Comparison of ENCODE assay signal across 10 cellular contexts in genomic region chr10:96747734-96748550, GRCh38. TPM values are rescaled to one million over a fixed set of nuclear protein-coding genes. Genes with fewer than 3 reads are reported as not detected.
DNase-seq lines count a peak whose midpoint lies in the region; ATAC-seq and TF ChIP-seq lines count a peak whose summit lies in the region.
"Had no signal": no experiment of that assay in that cellular context is flagged by ENCODE, and none has a peak within 500 bp of the region (broad histone marks: within the 10 kb centered on the region; RNA-seq: fewer than 3 reads in every experiment).

No MANE protein-coding gene starts in this region.

- no peaks in the 10 kb centered on the region for H3K36me3 Mint-ChIP-seq in activated CD4-positive, alpha-beta T cell treated with anti-CD3 and anti-CD28 coated beads, Interleukin-2, amount 10 ng/mL, durations not matched to agents 24 days and 14 days (ENCODE audit: low read depth)
- no peaks in the 10 kb centered on the region for H3K36me3 Mint-ChIP-seq in stimulated activated effector memory CD8-positive, alpha-beta T cell treated with anti-CD3 and anti-CD28 coated beads, Interleukin-12 subunit alpha, Interleukin-12 subunit beta, amount 100 ng/mL, for 72 hours
- no peaks in the 10 kb centered on the region for H3K36me3 Mint-ChIP-seq in CD4-positive, alpha-beta memory T cell

- ATAC-seq in HG03066 (IDR thresholded peaks at IDR 0.05; ENCODE audit: low read depth, unreplicated experiment), result peak; percentile 93
- ATAC-seq in stimulated activated effector memory CD8-positive, alpha-beta T cell treated with anti-CD3 and anti-CD28 coated beads, Interleukin-12 subunit alpha, Interleukin-12 subunit beta, amount 100 ng/mL, for 72 hours, result peak; percentile 86
- ATAC-seq: A549 had no signal

- H3K27ac ChIP-seq in suprapubic skin, result no peak overlapping the region
- no peak overlapping the region for H3K27ac ChIP-seq in CD4-positive, alpha-beta memory T cell (ENCODE audit: low read depth, low read length)
- H3K27ac ChIP-seq: A549 had no signal

- TF ChIP-seq EP300 in suprapubic skin (IDR thresholded peaks at IDR 0.05), result no peak

- POLR2A ChIA-PET in CD4-positive, alpha-beta memory T cell (lab: Charles Lee; ENCODE audit: partially characterized antibody), result no interaction called here

- no peak for TF ChIP-seq POLR2A in suprapubic skin (IDR thresholded peaks at IDR 0.05)

- no peaks in the 10 kb centered on the region for H3K9me3 ChIP-seq in suprapubic skin
- H3K9me3 ChIP-seq in CD4-positive, alpha-beta memory T cell (ENCODE audit: control insufficient read depth in 1 of 2, low read length in 2 of 2), result no peaks in the 10 kb centered on the region
- H3K9me3 ChIP-seq: A549 had no signal

- peak overlapping the region; percentile 20 for H3K4me3 Mint-ChIP-seq in activated CD4-positive, alpha-beta T cell treated with anti-CD3 and anti-CD28 coated beads, Interleukin-2, amount 10 ng/mL, durations not matched to agents 24 days and 14 days
- no peak overlapping the region for H3K4me3 Mint-ChIP-seq in stimulated activated effector memory CD8-positive, alpha-beta T cell treated with anti-CD3 and anti-CD28 coated beads, Interleukin-12 subunit alpha, Interleukin-12 subunit beta, amount 100 ng/mL, for 72 hours
- no peak overlapping the region for H3K4me3 Mint-ChIP-seq in CD4-positive, alpha-beta memory T cell
- H3K4me3 Mint-ChIP-seq: neural crest cell had no signal

- H3K4me3 ChIP-seq in suprapubic skin, result no peak overlapping the region
- no peak overlapping the region for H3K4me3 ChIP-seq in CD4-positive, alpha-beta memory T cell (ENCODE audit: low read length in 2 of 2)
- H3K4me3 ChIP-seq: A549 had no signal

- H3K4me1 Mint-ChIP-seq in activated CD4-positive, alpha-beta T cell treated with anti-CD3 and anti-CD28 coated beads, Interleukin-2, amount 10 ng/mL, durations not matched to agents 24 days and 14 days, result peaks cover 10% of the 10 kb centered on the region
- H3K4me1 Mint-ChIP-seq in stimulated activated effector memory CD8-positive, alpha-beta T cell treated with anti-CD3 and anti-CD28 coated beads, Interleukin-12 subunit alpha, Interleukin-12 subunit beta, amount 100 ng/mL, for 72 hours, result peaks cover 24% of the 10 kb centered on the region
- peaks cover 0 to 8% (median under 1%) of the 10 kb centered on the region in 4 donors for H3K4me1 Mint-ChIP-seq in CD4-positive, alpha-beta memory T cell

- H3K27me3 ChIP-seq in suprapubic skin, result no peaks in the 10 kb centered on the region
- no peaks in the 10 kb centered on the region for H3K27me3 ChIP-seq in CD4-positive, alpha-beta memory T cell (ENCODE audit: insufficient read depth, low read length)

- intact Hi-C loops in activated CD4-positive, alpha-beta T cell treated with anti-CD3 and anti-CD28 coated beads, Interleukin-2, amount 10 ng/mL, durations not matched to agents 24 days and 14 days (cut with micrococcal nuclease), result no loop called here
- intact Hi-C loops in CD4-positive, alpha-beta memory T cell (cut with micrococcal nuclease), result no loop called here

- no peaks in the 10 kb centered on the region for H3K4me1 ChIP-seq in suprapubic skin
- no peaks in the 10 kb centered on the region for H3K4me1 ChIP-seq in CD4-positive, alpha-beta memory T cell (ENCODE audit: insufficient read depth, low read length)
- H3K4me1 ChIP-seq: A549 had no signal

- 59% methylated on average over 7 of the region's 7 CpGs for WGBS in suprapubic skin

- peaks cover 2% of the 10 kb centered on the region for H3K27me3 Mint-ChIP-seq in activated CD4-positive, alpha-beta T cell treated with anti-CD3 and anti-CD28 coated beads, Interleukin-2, amount 10 ng/mL, durations not matched to agents 24 days and 14 days
- no peaks in the 10 kb centered on the region for H3K27me3 Mint-ChIP-seq in CD4-positive, alpha-beta memory T cell

- H3K27ac Mint-ChIP-seq in activated CD4-positive, alpha-beta T cell treated with anti-CD3 and anti-CD28 coated beads, Interleukin-2, amount 10 ng/mL, durations not matched to agents 24 days and 14 days, result peak overlapping the region; percentile 80
- H3K27ac Mint-ChIP-seq in stimulated activated effector memory CD8-positive, alpha-beta T cell treated with anti-CD3 and anti-CD28 coated beads, Interleukin-12 subunit alpha, Interleukin-12 subunit beta, amount 100 ng/mL, for 72 hours, result no peak overlapping the region
- H3K27ac Mint-ChIP-seq in CD4-positive, alpha-beta memory T cell, result peak overlapping the region in 1 of 7 donors; percentile 60

- DNase-seq in activated CD4-positive, alpha-beta T cell treated with anti-CD3 and anti-CD28 coated beads, Interleukin-2, amount 10 ng/mL, durations not matched to agents 24 days and 14 days, result peak; percentile 67
- DNase-seq in activated CD4-positive, alpha-beta T cell treated with anti-CD3 and anti-CD28 coated beads for 1 hour, result no peak
- DNase-seq in SKM-1 (lab: John Stamatoyannopoulos, UW; ENCODE audit: unreplicated experiment), result peak; percentile 88
- no peak for DNase-seq in stimulated activated effector memory CD8-positive, alpha-beta T cell treated with anti-CD3 and anti-CD28 coated beads, Interleukin-12 subunit alpha, Interleukin-12 subunit beta, amount 100 ng/mL, for 72 hours (ENCODE audit: low spot score in 2 of 2)
- DNase-seq in suprapubic skin (ENCODE audit: low spot score in 2 of 2), result no peak
- no peak for DNase-seq in CD4-positive, alpha-beta memory T cell
- DNase-seq in stimulated activated CD4-positive, alpha-beta T cell treated with anti-CD3 and anti-CD28 coated beads, Interleukin-2, amount 100 ng/mL, for 48 hours, result no peak

- TF ChIP-seq CTCF in suprapubic skin (IDR thresholded peaks at IDR 0.05), result no peak

- H3K9me3 Mint-ChIP-seq in activated CD4-positive, alpha-beta T cell treated with anti-CD3 and anti-CD28 coated beads, Interleukin-2, amount 10 ng/mL, durations not matched to agents 24 days and 14 days, result no peaks in the 10 kb centered on the region
- no peaks in the 10 kb centered on the region for H3K9me3 Mint-ChIP-seq in stimulated activated effector memory CD8-positive, alpha-beta T cell treated with anti-CD3 and anti-CD28 coated beads, Interleukin-12 subunit alpha, Interleukin-12 subunit beta, amount 100 ng/mL, for 72 hours
- no peaks in the 10 kb centered on the region for H3K9me3 Mint-ChIP-seq in CD4-positive, alpha-beta memory T cell
- H3K9me3 Mint-ChIP-seq: neural crest cell had no signal

- no peaks in the 10 kb centered on the region for H3K36me3 ChIP-seq in suprapubic skin
- no peaks in the 10 kb centered on the region for H3K36me3 ChIP-seq in CD4-positive, alpha-beta memory T cell (ENCODE audit: insufficient read depth, low read length)

- CTCF ChIA-PET in CD4-positive, alpha-beta memory T cell (lab: Charles Lee; ENCODE audit: partially characterized antibody), result no interaction called here

RNA-seq across cellular contexts. Expression of gene PIK3AP1, which starts 27.6 kb away (rescaled TPM):
- 9.6 and 11.7 TPM in 2 replicates for total RNA-seq in activated CD4-positive, alpha-beta T cell treated with anti-CD3 and anti-CD28 coated beads, Interleukin-2, amount 10 ng/mL, durations not matched to agents 24 days and 14 days
- 1 to 10 TPM; 2.2 to 5.6 (median 4.0) TPM for total RNA-seq in suprapubic skin
- 1 to 10 TPM; 1.7 to 2.6 TPM for total RNA-seq in CD4-positive, alpha-beta memory T cell
- 1 to 10 TPM; 1.1 to 1.3 TPM for polyA plus RNA-seq in CD4-positive, alpha-beta memory T cell

Comparison
In these comparisons a context has a peak if more than half of its experiments do, and no peak if none do; other contexts are left out.
1. DNase-seq: peak in activated CD4-positive, alpha-beta T cell treated with anti-CD3 and anti-CD28 coated beads, Interleukin-2, amount 10 ng/mL, durations not matched to agents 24 days and 14 days (single experiment) and SKM-1 (single experiment); none in activated CD4-positive, alpha-beta T cell treated with anti-CD3 and anti-CD28 coated beads for 1 hour (single experiment), stimulated activated effector memory CD8-positive, alpha-beta T cell treated with anti-CD3 and anti-CD28 coated beads, Interleukin-12 subunit alpha, Interleukin-12 subunit beta, amount 100 ng/mL, for 72 hours (0 of 2), suprapubic skin (0 of 2), CD4-positive, alpha-beta memory T cell (0 of 5) and stimulated activated CD4-positive, alpha-beta T cell treated with anti-CD3 and anti-CD28 coated beads, Interleukin-2, amount 100 ng/mL, for 48 hours (0 of 2).